In the genomic region with DNA sequence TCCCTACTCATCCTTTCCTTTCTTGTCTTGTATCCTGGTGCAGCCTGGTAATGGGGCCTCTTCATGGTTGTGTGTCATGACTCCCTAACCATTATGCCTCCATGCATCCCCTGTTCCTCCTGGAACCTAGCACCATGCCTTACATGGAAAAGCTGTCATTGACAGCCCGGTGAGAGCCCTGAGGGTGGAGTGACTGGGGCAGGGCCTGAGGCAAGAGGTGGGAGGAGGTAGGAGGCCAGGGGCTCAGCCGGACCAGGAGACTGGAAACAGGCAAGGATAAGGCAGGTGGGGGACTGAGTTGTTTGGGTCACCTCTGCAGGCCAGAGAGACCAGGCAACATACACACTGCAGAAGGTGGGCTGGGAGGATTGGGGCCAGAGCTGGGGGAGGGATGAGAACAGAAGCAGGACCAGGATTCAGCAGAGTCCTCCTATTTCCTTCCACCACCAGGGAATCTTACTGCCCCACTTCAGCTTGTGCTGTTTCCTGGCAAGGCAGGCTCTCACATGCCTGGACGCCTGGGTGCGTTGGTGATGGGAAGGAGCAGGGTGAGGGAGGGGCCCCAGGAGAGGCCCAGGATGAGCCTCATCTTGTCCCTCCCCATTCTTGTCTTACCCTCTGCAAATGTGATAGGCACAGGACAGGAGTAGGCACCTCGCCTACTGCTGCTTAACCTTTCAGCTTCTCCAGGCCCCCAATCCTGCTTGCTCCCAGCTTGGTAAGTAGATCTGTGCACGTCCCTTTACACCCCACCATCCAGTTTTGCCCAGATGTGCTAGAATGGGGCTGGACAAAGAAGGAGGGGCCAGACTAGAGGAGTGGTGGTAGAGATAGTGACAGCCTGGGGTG, we compare ENCODE assay signal across 1 cellular context.
TF ChIP-seq lines count a peak whose summit lies in the region.

A gene with protein sequence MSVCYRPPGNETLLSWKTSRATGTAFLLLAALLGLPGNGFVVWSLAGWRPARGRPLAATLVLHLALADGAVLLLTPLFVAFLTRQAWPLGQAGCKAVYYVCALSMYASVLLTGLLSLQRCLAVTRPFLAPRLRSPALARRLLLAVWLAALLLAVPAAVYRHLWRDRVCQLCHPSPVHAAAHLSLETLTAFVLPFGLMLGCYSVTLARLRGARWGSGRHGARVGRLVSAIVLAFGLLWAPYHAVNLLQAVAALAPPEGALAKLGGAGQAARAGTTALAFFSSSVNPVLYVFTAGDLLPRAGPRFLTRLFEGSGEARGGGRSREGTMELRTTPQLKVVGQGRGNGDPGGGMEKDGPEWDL (plus strand): TSS at position 603 of the 849 bp plus-strand sequence. CDS start 525 bp downstream, outside the sequence.

TF ChIP-seq in GM23338, 12 proteins besides CTCF, POLR2A, EP300 and RAD21 (continued from another document):
- TF ChIP-seq, protein P1, sequence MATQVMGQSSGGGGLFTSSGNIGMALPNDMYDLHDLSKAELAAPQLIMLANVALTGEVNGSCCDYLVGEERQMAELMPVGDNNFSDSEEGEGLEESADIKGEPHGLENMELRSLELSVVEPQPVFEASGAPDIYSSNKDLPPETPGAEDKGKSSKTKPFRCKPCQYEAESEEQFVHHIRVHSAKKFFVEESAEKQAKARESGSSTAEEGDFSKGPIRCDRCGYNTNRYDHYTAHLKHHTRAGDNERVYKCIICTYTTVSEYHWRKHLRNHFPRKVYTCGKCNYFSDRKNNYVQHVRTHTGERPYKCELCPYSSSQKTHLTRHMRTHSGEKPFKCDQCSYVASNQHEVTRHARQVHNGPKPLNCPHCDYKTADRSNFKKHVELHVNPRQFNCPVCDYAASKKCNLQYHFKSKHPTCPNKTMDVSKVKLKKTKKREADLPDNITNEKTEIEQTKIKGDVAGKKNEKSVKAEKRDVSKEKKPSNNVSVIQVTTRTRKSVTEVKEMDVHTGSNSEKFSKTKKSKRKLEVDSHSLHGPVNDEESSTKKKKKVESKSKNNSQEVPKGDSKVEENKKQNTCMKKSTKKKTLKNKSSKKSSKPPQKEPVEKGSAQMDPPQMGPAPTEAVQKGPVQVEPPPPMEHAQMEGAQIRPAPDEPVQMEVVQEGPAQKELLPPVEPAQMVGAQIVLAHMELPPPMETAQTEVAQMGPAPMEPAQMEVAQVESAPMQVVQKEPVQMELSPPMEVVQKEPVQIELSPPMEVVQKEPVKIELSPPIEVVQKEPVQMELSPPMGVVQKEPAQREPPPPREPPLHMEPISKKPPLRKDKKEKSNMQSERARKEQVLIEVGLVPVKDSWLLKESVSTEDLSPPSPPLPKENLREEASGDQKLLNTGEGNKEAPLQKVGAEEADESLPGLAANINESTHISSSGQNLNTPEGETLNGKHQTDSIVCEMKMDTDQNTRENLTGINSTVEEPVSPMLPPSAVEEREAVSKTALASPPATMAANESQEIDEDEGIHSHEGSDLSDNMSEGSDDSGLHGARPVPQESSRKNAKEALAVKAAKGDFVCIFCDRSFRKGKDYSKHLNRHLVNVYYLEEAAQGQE (IDR thresholded peaks at IDR 0.05; ENCODE audit: unreplicated experiment), result no peak
- no peak for TF ChIP-seq POLR2AphosphoS5 (IDR thresholded peaks at IDR 0.05; ENCODE audit: low read depth)
- no peak for TF ChIP-seq CREB1 (CRISPR knock-in tag; IDR thresholded peaks at IDR 0.05; ENCODE audit: low read depth)
